In the genomic region with DNA sequence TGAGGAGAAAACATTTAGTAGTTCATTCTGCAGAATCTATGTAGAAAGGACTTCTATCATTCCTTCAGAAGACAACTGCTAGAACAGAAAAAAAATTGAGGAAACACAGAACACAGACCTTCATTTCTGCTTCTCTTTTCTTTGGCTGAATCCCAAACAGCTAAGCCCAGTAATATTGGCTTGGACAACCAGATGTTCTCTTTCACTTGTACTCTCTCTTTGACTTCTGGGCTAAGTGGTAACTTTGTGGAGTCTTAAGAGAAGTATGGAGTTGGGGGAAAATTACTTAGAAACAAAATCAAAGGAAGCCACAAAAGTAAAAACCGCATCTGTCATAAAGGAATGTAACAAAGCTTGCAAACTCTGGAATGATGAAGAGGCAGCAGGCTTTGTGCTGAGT, we compare ENCODE assay signal across 24 cellular contexts.
"Had no signal": no experiment of that assay in that cellular context is flagged by ENCODE, and none has a peak within 500 bp of the region (broad histone marks: within the 10 kb centered on the region; RNA-seq: fewer than 3 reads in every experiment).

No MANE protein-coding gene starts in this region.

- DNase-seq: activated CD4-positive, alpha-beta T cell treated with anti-CD3 and anti-CD28 coated beads for 1 hour; activated CD8-positive, alpha-beta memory T cell treated with anti-CD3 and anti-CD28 coated beads for 24 hours; activated CD8-positive, alpha-beta memory T cell treated with anti-CD3 and anti-CD28 coated beads, Interleukin-2, amount 50 U/mL, for 48 hours; activated effector memory CD4-positive, alpha-beta T cell treated with Interleukin-2 at 50 U/mL for 16 hours; activated naive CD4-positive, alpha-beta T cell treated with anti-CD3 and anti-CD28 coated beads, Interleukin-2, amount 10 ng/mL, durations not matched to agents 7 days and 5 days; activated naive CD8-positive, alpha-beta T cell treated with anti-CD3 and anti-CD28 coated beads, Interleukin-2, amount 50 U/mL, for 24 hours; activated T-cell treated with anti-CD3 and anti-CD28 coated beads, Interleukin-2, amount 50 U/mL, for 48 hours; anterior cingulate cortex; gastrocnemius medialis; head of caudate nucleus; immature natural killer cell; naive thymus-derived CD4-positive, alpha-beta T cell; ovary; psoas muscle; right lobe of liver; spleen; stimulated activated CD4-positive, alpha-beta T cell treated with anti-CD3 and anti-CD28 coated beads, Interleukin-4, amount 100 ng/mL, for 4 hours; SW 1271; T-helper 2 cell; WERI-Rb-1 had no signal

- H3K27me3 Mint-ChIP-seq: activated naive CD4-positive, alpha-beta T cell treated with anti-CD3 and anti-CD28 coated beads, Interleukin-2, amount 10 ng/mL, durations not matched to agents 7 days and 5 days; activated naive CD8-positive, alpha-beta T cell treated with anti-CD3 and anti-CD28 coated beads, Interleukin-2, amount 50 U/mL, for 24 hours; memory B cell; stimulated activated memory B cell treated with anti-CD40 and anti-IgM and Interleukin-4, amounts not matched to agents 10 μg/mL and 1 μg/mL and 100 μg/mL, for 72 hours had no signal

- H3K4me1 Mint-ChIP-seq: activated naive CD4-positive, alpha-beta T cell treated with anti-CD3 and anti-CD28 coated beads, Interleukin-2, amount 10 ng/mL, durations not matched to agents 7 days and 5 days; activated naive CD8-positive, alpha-beta T cell treated with anti-CD3 and anti-CD28 coated beads, Interleukin-2, amount 50 U/mL, for 24 hours; immature natural killer cell; memory B cell; naive thymus-derived CD4-positive, alpha-beta T cell; stimulated activated memory B cell treated with anti-CD40 and anti-IgM and Interleukin-4, amounts not matched to agents 10 μg/mL and 1 μg/mL and 100 μg/mL, for 72 hours had no signal

- H3K36me3 Mint-ChIP-seq: activated naive CD4-positive, alpha-beta T cell treated with anti-CD3 and anti-CD28 coated beads, Interleukin-2, amount 10 ng/mL, durations not matched to agents 7 days and 5 days; immature natural killer cell; memory B cell; naive thymus-derived CD4-positive, alpha-beta T cell; stimulated activated memory B cell treated with anti-CD40 and anti-IgM and Interleukin-4, amounts not matched to agents 10 μg/mL and 1 μg/mL and 100 μg/mL, for 72 hours had no signal

- H3K4me1 ChIP-seq: gastrocnemius medialis, psoas muscle, right lobe of liver, spleen had no signal

- H3K27me3 ChIP-seq: gastrocnemius medialis, ovary, right lobe of liver, spleen had no signal

- H3K9me3 Mint-ChIP-seq: activated naive CD8-positive, alpha-beta T cell treated with anti-CD3 and anti-CD28 coated beads, Interleukin-2, amount 50 U/mL, for 24 hours had no signal

- H3K27ac Mint-ChIP-seq: activated naive CD4-positive, alpha-beta T cell treated with anti-CD3 and anti-CD28 coated beads, Interleukin-2, amount 10 ng/mL, durations not matched to agents 7 days and 5 days; activated naive CD8-positive, alpha-beta T cell treated with anti-CD3 and anti-CD28 coated beads, Interleukin-2, amount 50 U/mL, for 24 hours; immature natural killer cell; memory B cell; naive thymus-derived CD4-positive, alpha-beta T cell; stimulated activated memory B cell treated with anti-CD40 and anti-IgM and Interleukin-4, amounts not matched to agents 10 μg/mL and 1 μg/mL and 100 μg/mL, for 72 hours had no signal

- H3K9me3 ChIP-seq: gastrocnemius medialis, ovary, psoas muscle, right lobe of liver, spleen, thoracic aorta had no signal

- H3K36me3 ChIP-seq: gastrocnemius medialis, ovary, right lobe of liver, spleen, thoracic aorta, WERI-Rb-1 had no signal

- H3K4me3 Mint-ChIP-seq: activated naive CD4-positive, alpha-beta T cell treated with anti-CD3 and anti-CD28 coated beads, Interleukin-2, amount 10 ng/mL, durations not matched to agents 7 days and 5 days; activated naive CD8-positive, alpha-beta T cell treated with anti-CD3 and anti-CD28 coated beads, Interleukin-2, amount 50 U/mL, for 24 hours; immature natural killer cell; memory B cell; naive thymus-derived CD4-positive, alpha-beta T cell; stimulated activated memory B cell treated with anti-CD40 and anti-IgM and Interleukin-4, amounts not matched to agents 10 μg/mL and 1 μg/mL and 100 μg/mL, for 72 hours had no signal

- ATAC-seq: activated naive CD8-positive, alpha-beta T cell treated with anti-CD3 and anti-CD28 coated beads, Interleukin-2, amount 50 U/mL, for 24 hours; gastrocnemius medialis; naive thymus-derived CD4-positive, alpha-beta T cell; psoas muscle; right lobe of liver; stimulated activated memory B cell treated with anti-CD40 and anti-IgM and Interleukin-4, amounts not matched to agents 10 μg/mL and 1 μg/mL and 100 μg/mL, for 72 hours had no signal

- H3K27ac ChIP-seq: coronary artery, gastrocnemius medialis, ovary, psoas muscle, right lobe of liver, spleen, thoracic aorta, WERI-Rb-1 had no signal

- H3K4me3 ChIP-seq: coronary artery, gastrocnemius medialis, ovary, psoas muscle, right lobe of liver, spleen, thoracic aorta had no signal
